ENCODE assay signal across 1 cellular context in genomic region chr2:159925975-159926374, GRCh38.
TF ChIP-seq lines count a peak whose summit lies in the region.

No MANE protein-coding gene starts in this region.

TF ChIP-seq in GM23338, 12 proteins besides CTCF, POLR2A, EP300 and RAD21 (continued from another document):
- TF ChIP-seq REST (IDR thresholded peaks at IDR 0.05; ENCODE audit: unreplicated experiment) (no peak), NANOG (IDR thresholded peaks at IDR 0.05; ENCODE audit: borderline replicate concordance) (no peak), EZH2phosphoT487 (IDR thresholded peaks at IDR 0.05; ENCODE audit: unreplicated experiment) (no peak), JUNB (IDR thresholded peaks at IDR 0.05; ENCODE audit: unreplicated experiment) (no peak), ETS1 (IDR thresholded peaks at IDR 0.05) (no peak), STAT1 (IDR thresholded peaks at IDR 0.05; ENCODE audit: unreplicated experiment) (no peak), POLR2AphosphoS5 (IDR thresholded peaks at IDR 0.05; ENCODE audit: low read depth) (no peak), ZNF462 (CRISPR knock-in tag; IDR thresholded peaks at IDR 0.05) (no peak), EZH2 (IDR thresholded peaks at IDR 0.05; ENCODE audit: low read depth, unreplicated experiment) (no peak), CREB1 (CRISPR knock-in tag; IDR thresholded peaks at IDR 0.05; ENCODE audit: low read depth) (no peak), ZNF114 (CRISPR knock-in tag; IDR thresholded peaks at IDR 0.05) (no peak)
